ENCODE assay signal across 10 cellular contexts in genomic region chr7:128164061-128164954, GRCh38.
DNase-seq lines count a peak whose midpoint lies in the region; ATAC-seq lines count a peak whose summit lies in the region.
"Had no signal": no experiment of that assay in that cellular context is flagged by ENCODE, and none has a peak within 500 bp of the region (broad histone marks: within the 10 kb centered on the region; RNA-seq: fewer than 3 reads in every experiment).

No MANE protein-coding gene starts in this region.

- no peak overlapping the region for H3K27ac Mint-ChIP-seq in activated CD4-positive, alpha-beta T cell treated with anti-CD3 and anti-CD28 coated beads, Interleukin-2, amount 10 ng/mL, durations not matched to agents 7 days and 5 days
- H3K27ac Mint-ChIP-seq: activated T-helper 2 cell treated with anti-CD3 and anti-CD28 coated beads, Interferon-gamma antibody, Interleukin-2, Interleukin-4, amounts not matched to agents 10 μg/mL and 5 μg/mL and 100 μg/mL, durations not matched to agents 14 hours and 24 hours and 36 hours had no signal

- H3K36me3 Mint-ChIP-seq in activated CD4-positive, alpha-beta T cell treated with anti-CD3 and anti-CD28 coated beads, Interleukin-2, amount 10 ng/mL, durations not matched to agents 7 days and 5 days (ENCODE audit: low read depth), result peaks cover 2% of the 10 kb centered on the region

- CTCF ChIA-PET in activated CD4-positive, alpha-beta T cell treated with anti-CD3 and anti-CD28 coated beads, Interleukin-2, amount 10 ng/mL, durations not matched to agents 7 days and 5 days (lab: Charles Lee), result interaction anchor here (1.3 to 1.5 kb wide), 2 partner anchors 9 to 16 kb away, joined by 3 to 6 read pairs; no protein-coding TSS in a partner anchor

- ATAC-seq in HG02852 (IDR thresholded peaks at IDR 0.05; ENCODE audit: unreplicated experiment), result no peak

- H3K27me3 Mint-ChIP-seq in activated CD4-positive, alpha-beta T cell treated with anti-CD3 and anti-CD28 coated beads, Interleukin-2, amount 10 ng/mL, durations not matched to agents 7 days and 5 days, result peaks cover 54% of the 10 kb centered on the region

- POLR2A ChIA-PET in activated CD4-positive, alpha-beta T cell treated with anti-CD3 and anti-CD28 coated beads, Interleukin-2, amount 10 ng/mL, durations not matched to agents 7 days and 5 days (lab: Charles Lee), result no interaction called here

- H3K4me3 Mint-ChIP-seq in activated CD4-positive, alpha-beta T cell treated with anti-CD3 and anti-CD28 coated beads, Interleukin-2, amount 10 ng/mL, durations not matched to agents 7 days and 5 days, result no peak overlapping the region

- H3K4me1 Mint-ChIP-seq in activated CD4-positive, alpha-beta T cell treated with anti-CD3 and anti-CD28 coated beads, Interleukin-2, amount 10 ng/mL, durations not matched to agents 7 days and 5 days, result peaks cover 14% of the 10 kb centered on the region

- DNase-seq in activated CD4-positive, alpha-beta T cell treated with anti-CD3 and anti-CD28 coated beads for 48 hours, result peak; percentile 33
- DNase-seq in activated CD4-positive, alpha-beta T cell treated with anti-CD3 and anti-CD28 coated beads, Interleukin-2, amount 10 ng/mL, durations not matched to agents 7 days and 5 days, result no peak
- peak; percentile 52 for DNase-seq in RPMI7951 (ENCODE audit: low read depth)
- peak; percentile 27 for DNase-seq in fibroblast of peridontal ligament (ENCODE audit: extremely low read depth)
- peak; percentile 39 for DNase-seq in putamen (ENCODE audit: low spot score)
- DNase-seq in CD1c-positive myeloid dendritic cell (ENCODE audit: extremely low spot score), result no peak
- no peak for DNase-seq in NCI-H1694 (lab: John Stamatoyannopoulos, UW)
- DNase-seq: NCI-H1417 treated with DMSO at 0.1 percent for 48 hours had no signal

- no peaks in the 10 kb centered on the region for H3K9me3 Mint-ChIP-seq in activated CD4-positive, alpha-beta T cell treated with anti-CD3 and anti-CD28 coated beads, Interleukin-2, amount 10 ng/mL, durations not matched to agents 7 days and 5 days
- H3K9me3 Mint-ChIP-seq: activated T-helper 2 cell treated with anti-CD3 and anti-CD28 coated beads, Interferon-gamma antibody, Interleukin-2, Interleukin-4, amounts not matched to agents 10 μg/mL and 5 μg/mL and 100 μg/mL, durations not matched to agents 14 hours and 24 hours and 36 hours had no signal

Comparison
In these comparisons a context has a peak if more than half of its experiments do, and no peak if none do; other contexts are left out.
1. DNase-seq: peak in activated CD4-positive, alpha-beta T cell treated with anti-CD3 and anti-CD28 coated beads for 48 hours (single experiment), RPMI7951 (single experiment), fibroblast of peridontal ligament (single experiment) and putamen (single experiment); none in activated CD4-positive, alpha-beta T cell treated with anti-CD3 and anti-CD28 coated beads, Interleukin-2, amount 10 ng/mL, durations not matched to agents 7 days and 5 days (single experiment), CD1c-positive myeloid dendritic cell (single experiment) and NCI-H1694 (single experiment).